25 cellular contexts compared by ENCODE assay signal in the genomic region with DNA sequence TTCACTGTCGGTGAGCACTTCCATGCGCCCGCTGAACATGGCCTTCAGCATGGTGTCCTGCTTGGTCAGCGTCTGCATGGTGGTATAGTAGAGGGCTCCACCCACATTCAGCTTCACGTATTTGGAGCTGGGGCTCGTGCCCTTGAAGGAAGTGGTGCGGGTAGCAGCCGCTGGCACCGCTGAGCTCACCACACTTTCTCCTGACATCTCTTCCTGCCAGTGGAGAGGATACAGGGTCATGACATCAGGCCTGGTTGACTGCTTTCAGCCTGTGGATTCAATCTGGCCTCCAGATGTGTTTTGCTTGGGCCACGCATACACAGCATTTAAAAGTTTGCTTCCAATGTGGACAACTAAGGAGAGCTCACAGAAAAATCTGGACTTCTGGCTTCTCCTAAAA. TPM values are rescaled to one million over a fixed set of nuclear protein-coding genes. Genes with fewer than 3 reads are reported as not detected.
DNase-seq lines count a peak whose midpoint lies in the region; ATAC-seq and TF ChIP-seq lines count a peak whose summit lies in the region.
"Had no signal": no experiment of that assay in that cellular context is flagged by ENCODE, and none has a peak within 500 bp of the region (broad histone marks: within the 10 kb centered on the region; RNA-seq: fewer than 3 reads in every experiment).

No MANE protein-coding gene starts in this region.

- no peaks in the 10 kb centered on the region for H3K9me3 Mint-ChIP-seq in activated naive CD8-positive, alpha-beta T cell treated with anti-CD3 and anti-CD28 coated beads, Interleukin-2, amount 10 ng/mL, durations not matched to agents 7 days and 5 days
- H3K9me3 Mint-ChIP-seq in activated naive CD8-positive, alpha-beta T cell treated with anti-CD3 and anti-CD28 coated beads, Interleukin-2, amount 50 U/mL, for 24 hours, result no peaks in the 10 kb centered on the region
- H3K9me3 Mint-ChIP-seq: neural crest cell had no signal

- H3K4me3 Mint-ChIP-seq in activated naive CD8-positive, alpha-beta T cell treated with anti-CD3 and anti-CD28 coated beads, Interleukin-2, amount 10 ng/mL, durations not matched to agents 7 days and 5 days, result no peak overlapping the region
- no peak overlapping the region for H3K4me3 Mint-ChIP-seq in activated naive CD8-positive, alpha-beta T cell treated with anti-CD3 and anti-CD28 coated beads, Interleukin-2, amount 50 U/mL, for 24 hours
- H3K4me3 Mint-ChIP-seq: T-helper 17 cell had no signal

- intact Hi-C loops in tibial artery (cut with DNase I; ENCODE audit: low total_unique reads), result no loop called here

- POLR2A ChIA-PET in activated naive CD8-positive, alpha-beta T cell treated with anti-CD3 and anti-CD28 coated beads, Interleukin-2, amount 10 ng/mL, durations not matched to agents 7 days and 5 days (lab: Charles Lee), result no interaction called here

- H3K27ac Mint-ChIP-seq in activated naive CD8-positive, alpha-beta T cell treated with anti-CD3 and anti-CD28 coated beads, Interleukin-2, amount 10 ng/mL, durations not matched to agents 7 days and 5 days, result no peak overlapping the region
- H3K27ac Mint-ChIP-seq in activated naive CD8-positive, alpha-beta T cell treated with anti-CD3 and anti-CD28 coated beads, Interleukin-2, amount 50 U/mL, for 24 hours, result no peak overlapping the region
- H3K27ac Mint-ChIP-seq: progenitor cell of endocrine pancreas had no signal

- no peaks in the 10 kb centered on the region for H3K9me3 ChIP-seq in tibial artery
- H3K9me3 ChIP-seq: SJCRH30 had no signal

- H3K27me3 Mint-ChIP-seq in activated naive CD8-positive, alpha-beta T cell treated with anti-CD3 and anti-CD28 coated beads, Interleukin-2, amount 10 ng/mL, durations not matched to agents 7 days and 5 days, result no peaks in the 10 kb centered on the region
- no peaks in the 10 kb centered on the region for H3K27me3 Mint-ChIP-seq in activated naive CD8-positive, alpha-beta T cell treated with anti-CD3 and anti-CD28 coated beads, Interleukin-2, amount 50 U/mL, for 24 hours
- H3K27me3 Mint-ChIP-seq: progenitor cell of endocrine pancreas, T-helper 17 cell had no signal

- peaks cover 18 to 49% (median 33%) of the 10 kb centered on the region in 3 donors for H3K36me3 ChIP-seq in tibial artery

- no peaks in the 10 kb centered on the region for H3K36me3 Mint-ChIP-seq in activated naive CD8-positive, alpha-beta T cell treated with anti-CD3 and anti-CD28 coated beads, Interleukin-2, amount 10 ng/mL, durations not matched to agents 7 days and 5 days
- H3K36me3 Mint-ChIP-seq in activated naive CD8-positive, alpha-beta T cell treated with anti-CD3 and anti-CD28 coated beads, Interleukin-2, amount 50 U/mL, for 24 hours (ENCODE audit: low read depth), result peaks cover 11% of the 10 kb centered on the region

- peak overlapping the region; percentile 10 to 95 for H3K27ac ChIP-seq in tibial artery
- H3K27ac ChIP-seq: C4-2B, dorsolateral prefrontal cortex, SJCRH30 had no signal

- H3K4me3 ChIP-seq in fibroblast of villous mesenchyme (ENCODE audit: low read depth, low read length), result no peak overlapping the region
- no peak overlapping the region for H3K4me3 ChIP-seq in tibial artery
- H3K4me3 ChIP-seq: dorsolateral prefrontal cortex, GM12878, SJCRH30 had no signal

- peaks cover 0 to 100% (median 86%) of the 10 kb centered on the region in 4 donors for H3K4me1 ChIP-seq in tibial artery

- H3K27me3 ChIP-seq in tibial artery, result no peaks in the 10 kb centered on the region
- H3K27me3 ChIP-seq: dorsolateral prefrontal cortex, SJCRH30 had no signal

- H3K4me1 Mint-ChIP-seq in activated naive CD8-positive, alpha-beta T cell treated with anti-CD3 and anti-CD28 coated beads, Interleukin-2, amount 10 ng/mL, durations not matched to agents 7 days and 5 days, result peaks cover 15% of the 10 kb centered on the region
- peaks cover 3% of the 10 kb centered on the region for H3K4me1 Mint-ChIP-seq in activated naive CD8-positive, alpha-beta T cell treated with anti-CD3 and anti-CD28 coated beads, Interleukin-2, amount 50 U/mL, for 24 hours

- TF ChIP-seq CTCF in fibroblast of villous mesenchyme (IDR thresholded peaks at IDR 0.05; ENCODE audit: insufficient read depth, low read depth, low read length), result no peak
- TF ChIP-seq CTCF in tibial artery (IDR thresholded peaks at IDR 0.05), result no peak

- no peak for DNase-seq in activated naive CD8-positive, alpha-beta T cell treated with anti-CD3 and anti-CD28 coated beads, Interleukin-2, amount 10 ng/mL, durations not matched to agents 7 days and 5 days
- no peak for DNase-seq in activated naive CD8-positive, alpha-beta T cell treated with anti-CD3 and anti-CD28 coated beads, Interleukin-2, amount 50 U/mL, for 24 hours
- DNase-seq in MV-4-11 (lab: John Stamatoyannopoulos, UW), result peak; percentile 21
- peak; percentile 75 for DNase-seq in fibroblast of villous mesenchyme (ENCODE audit: low read depth)
- DNase-seq in tibial artery, result no peak
- DNase-seq in activated CD4-positive, alpha-beta T cell treated with anti-CD3 and anti-CD28 coated beads, Interleukin-2, amount 50 U/mL, for 1 hour, result no peak
- DNase-seq in SHP77 (lab: John Stamatoyannopoulos, UW), result no peak
- no peak for DNase-seq in NCI-H748 treated with DMSO at 0.1 percent for 48 hours (lab: John Stamatoyannopoulos, UW)
- DNase-seq: activated CD4-positive, alpha-beta T cell treated with anti-CD3 and anti-CD28 coated beads for 48 hours; activated CD8-positive, alpha-beta memory T cell treated with anti-CD3 and anti-CD28 coated beads, Interleukin-2, amount 50 U/mL, for 48 hours; activated effector memory CD4-positive, alpha-beta T cell treated with Interleukin-2 at 50 U/mL for 16 hours; DMS 273 treated with DMSO at 0.1 percent for 48 hours; dorsolateral prefrontal cortex; left colon; NCI-H187 treated with DMSO at 0.1 percent for 48 hours; NCI-H226; PC-3; SJCRH30; stimulated activated CD4-positive, alpha-beta T cell treated with anti-CD3 and anti-CD28 coated beads, Interleukin-1b, Interleukin-23, amount 100 ng/mL, for 48 hours; stimulated activated naive CD4-positive, alpha-beta T cell treated with Interleukin-2 at 50 U/mL for 16 hours; T-helper 17 cell had no signal

- peak; percentile 50 for ATAC-seq in activated naive CD8-positive, alpha-beta T cell treated with anti-CD3 and anti-CD28 coated beads, Interleukin-2, amount 10 ng/mL, durations not matched to agents 7 days and 5 days (ENCODE audit: low read depth)
- ATAC-seq in activated naive CD8-positive, alpha-beta T cell treated with anti-CD3 and anti-CD28 coated beads, Interleukin-2, amount 50 U/mL, for 24 hours, result no peak
- ATAC-seq: GM12878, left colon, PC-3, T-helper 17 cell had no signal

RNA-seq across cellular contexts. Expression of gene KCTD10, which starts 7.6 kb away (rescaled TPM):
- 10 to 100 TPM; 34.8 to 39.8 TPM for total RNA-seq in activated naive CD8-positive, alpha-beta T cell treated with anti-CD3 and anti-CD28 coated beads, Interleukin-2, amount 10 ng/mL, durations not matched to agents 7 days and 5 days
- 105 and 129 TPM in 2 replicates for total RNA-seq in fibroblast of villous mesenchyme

RNA-seq across cellular contexts. Expression of gene UBE3B, which starts 7.9 kb away (rescaled TPM):
- 10 to 100 TPM; 40.0 to 41.7 TPM for total RNA-seq in activated naive CD8-positive, alpha-beta T cell treated with anti-CD3 and anti-CD28 coated beads, Interleukin-2, amount 10 ng/mL, durations not matched to agents 7 days and 5 days
- total RNA-seq in fibroblast of villous mesenchyme, result 34.1 and 51.4 TPM in 2 replicates

Comparison
In these comparisons a context has a peak if more than half of its experiments do, and no peak if none do; other contexts are left out.
1. DNase-seq: peak in MV-4-11 (single experiment) and fibroblast of villous mesenchyme (single experiment); none in activated naive CD8-positive, alpha-beta T cell treated with anti-CD3 and anti-CD28 coated beads, Interleukin-2, amount 10 ng/mL, durations not matched to agents 7 days and 5 days (single experiment), activated naive CD8-positive, alpha-beta T cell treated with anti-CD3 and anti-CD28 coated beads, Interleukin-2, amount 50 U/mL, for 24 hours (single experiment), tibial artery (0 of 2), activated CD4-positive, alpha-beta T cell treated with anti-CD3 and anti-CD28 coated beads, Interleukin-2, amount 50 U/mL, for 1 hour (single experiment), SHP77 (0 of 2) and NCI-H748 treated with DMSO at 0.1 percent for 48 hours (single experiment).